2 cellular contexts compared by ENCODE assay signal in genomic region chr17:29514792-29515191, GRCh38.
TF ChIP-seq lines count a peak whose summit lies in the region.

No MANE protein-coding gene starts in this region.

TF ChIP-seq in IMR-90, 13 proteins besides CTCF, POLR2A, EP300 and RAD21:
- TF ChIP-seq MAZ (IDR thresholded peaks at IDR 0.05; ENCODE audit: borderline replicate concordance, low read depth, low read length) (no peak), MXI1 (IDR thresholded peaks at IDR 0.05; ENCODE audit: borderline replicate concordance, low read depth, low read length) (no peak), CEBPB (IDR thresholded peaks at IDR 0.05; ENCODE audit: low read depth, low read length) (0 out of 2 replicates have a peak, but pooled peaks have one; percentile 7)

TF ChIP-seq in GM12878, 131 proteins besides CTCF, POLR2A, EP300 and RAD21:
- TF ChIP-seq SMAD5 (IDR thresholded peaks at IDR 0.05; ENCODE audit: low read depth) (no peak), CHD4 (IDR thresholded peaks at IDR 0.05) (no peak), NKRF (conservative IDR thresholded peaks at IDR 0.05) (no peak), SREBF1 (IDR thresholded peaks at IDR 0.05; ENCODE audit: low read length) (no peak), CEBPB (IDR thresholded peaks at IDR 0.05; ENCODE audit: borderline replicate concordance in 1 of 2, low read depth in 2 of 2, low read length in 2 of 2) (no peak), CBFB (IDR thresholded peaks at IDR 0.05; ENCODE audit: low read depth) (no peak), HCFC1 (IDR thresholded peaks at IDR 0.05; ENCODE audit: low read length) (no peak), WRNIP1 (IDR thresholded peaks at IDR 0.05; ENCODE audit: borderline replicate concordance, low read depth, low read length) (no peak), KAT2A (conservative IDR thresholded peaks at IDR 0.05; ENCODE audit: control insufficient read depth, low read depth, low read length) (no peak)
- TF ChIP-seq, protein P1, sequence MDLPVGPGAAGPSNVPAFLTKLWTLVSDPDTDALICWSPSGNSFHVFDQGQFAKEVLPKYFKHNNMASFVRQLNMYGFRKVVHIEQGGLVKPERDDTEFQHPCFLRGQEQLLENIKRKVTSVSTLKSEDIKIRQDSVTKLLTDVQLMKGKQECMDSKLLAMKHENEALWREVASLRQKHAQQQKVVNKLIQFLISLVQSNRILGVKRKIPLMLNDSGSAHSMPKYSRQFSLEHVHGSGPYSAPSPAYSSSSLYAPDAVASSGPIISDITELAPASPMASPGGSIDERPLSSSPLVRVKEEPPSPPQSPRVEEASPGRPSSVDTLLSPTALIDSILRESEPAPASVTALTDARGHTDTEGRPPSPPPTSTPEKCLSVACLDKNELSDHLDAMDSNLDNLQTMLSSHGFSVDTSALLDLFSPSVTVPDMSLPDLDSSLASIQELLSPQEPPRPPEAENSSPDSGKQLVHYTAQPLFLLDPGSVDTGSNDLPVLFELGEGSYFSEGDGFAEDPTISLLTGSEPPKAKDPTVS (IDR thresholded peaks at IDR 0.05; ENCODE audit: low read depth, low read length) = no peak
TF ChIP-seq in GM12878: peak in this region for 0.
